Comparison of ENCODE assay signal across 1 cellular context in genomic region chr11:71268706-71269321, GRCh38.
TF ChIP-seq lines count a peak whose summit lies in the region.

No MANE protein-coding gene starts in this region.

TF ChIP-seq in HepG2, 621 proteins besides CTCF, POLR2A, EP300 and RAD21 (continued from another document and continues in another):
- TF ChIP-seq, protein P1, sequence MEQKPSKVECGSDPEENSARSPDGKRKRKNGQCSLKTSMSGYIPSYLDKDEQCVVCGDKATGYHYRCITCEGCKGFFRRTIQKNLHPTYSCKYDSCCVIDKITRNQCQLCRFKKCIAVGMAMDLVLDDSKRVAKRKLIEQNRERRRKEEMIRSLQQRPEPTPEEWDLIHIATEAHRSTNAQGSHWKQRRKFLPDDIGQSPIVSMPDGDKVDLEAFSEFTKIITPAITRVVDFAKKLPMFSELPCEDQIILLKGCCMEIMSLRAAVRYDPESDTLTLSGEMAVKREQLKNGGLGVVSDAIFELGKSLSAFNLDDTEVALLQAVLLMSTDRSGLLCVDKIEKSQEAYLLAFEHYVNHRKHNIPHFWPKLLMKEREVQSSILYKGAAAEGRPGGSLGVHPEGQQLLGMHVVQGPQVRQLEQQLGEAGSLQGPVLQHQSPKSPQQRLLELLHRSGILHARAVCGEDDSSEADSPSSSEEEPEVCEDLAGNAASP (CRISPR knock-in tag; IDR thresholded peaks at IDR 0.05; ENCODE audit: borderline replicate concordance), result peak; percentile 45; the same call in 1 of the 2 replicates
- TF ChIP-seq TBX2 (CRISPR knock-in tag; IDR thresholded peaks at IDR 0.05; ENCODE audit: borderline replicate concordance) (peak; percentile 76), POLR2AphosphoS2 (IDR thresholded peaks at IDR 0.05; ENCODE audit: low read depth, low read length) (no peak), NFE2 (CRISPR knock-in tag; IDR thresholded peaks at IDR 0.05) (no peak), ZNF407 (CRISPR knock-in tag; IDR thresholded peaks at IDR 0.05; ENCODE audit: not compliant biosample characterization) (no peak), RCOR2 (CRISPR knock-in tag; IDR thresholded peaks at IDR 0.05) (no peak), MED1 (CRISPR knock-in tag; IDR thresholded peaks at IDR 0.05) (peak; percentile 77), HMG20A (CRISPR knock-in tag; IDR thresholded peaks at IDR 0.05; ENCODE audit: borderline replicate concordance) (peak; percentile 52; the same call in 1 of the 2 replicates), ZNF30 (CRISPR knock-in tag; IDR thresholded peaks at IDR 0.05) (no peak), FOXC1 (CRISPR knock-in tag; IDR thresholded peaks at IDR 0.05; ENCODE audit: borderline replicate concordance) (0 out of 2 replicates have a peak, but pooled peaks have one; percentile 20), ZNF850 (CRISPR knock-in tag; conservative IDR thresholded peaks at IDR 0.05) (no peak), MIER2 (CRISPR knock-in tag; IDR thresholded peaks at IDR 0.05) (no peak), NFKBIZ (CRISPR knock-in tag; IDR thresholded peaks at IDR 0.05) (no peak), ZNF350 (CRISPR knock-in tag; IDR thresholded peaks at IDR 0.05; ENCODE audit: borderline replicate concordance, low read depth) (no peak), ELF4 (CRISPR knock-in tag; IDR thresholded peaks at IDR 0.05; ENCODE audit: borderline replicate concordance) (no peak), GLI4 (CRISPR knock-in tag; IDR thresholded peaks at IDR 0.05; ENCODE audit: borderline replicate concordance) (no peak), MEF2D (CRISPR knock-in tag; IDR thresholded peaks at IDR 0.05) (no peak), HES4 (CRISPR knock-in tag; IDR thresholded peaks at IDR 0.05; ENCODE audit: borderline replicate concordance) (no peak), E2F2 (CRISPR knock-in tag; IDR thresholded peaks at IDR 0.05; ENCODE audit: borderline replicate concordance) (no peak), SSRP1 (CRISPR knock-in tag; IDR thresholded peaks at IDR 0.05) (no peak), RNF2 (conservative IDR thresholded peaks at IDR 0.05; ENCODE audit: low read depth) (no peak; the same call in 1 of the 2 replicates), ZZZ3 (CRISPR knock-in tag; IDR thresholded peaks at IDR 0.05; ENCODE audit: borderline replicate concordance) (no peak), TIGD3 (CRISPR knock-in tag; IDR thresholded peaks at IDR 0.05; ENCODE audit: borderline replicate concordance) (no peak)
- TF ChIP-seq, protein P2, sequence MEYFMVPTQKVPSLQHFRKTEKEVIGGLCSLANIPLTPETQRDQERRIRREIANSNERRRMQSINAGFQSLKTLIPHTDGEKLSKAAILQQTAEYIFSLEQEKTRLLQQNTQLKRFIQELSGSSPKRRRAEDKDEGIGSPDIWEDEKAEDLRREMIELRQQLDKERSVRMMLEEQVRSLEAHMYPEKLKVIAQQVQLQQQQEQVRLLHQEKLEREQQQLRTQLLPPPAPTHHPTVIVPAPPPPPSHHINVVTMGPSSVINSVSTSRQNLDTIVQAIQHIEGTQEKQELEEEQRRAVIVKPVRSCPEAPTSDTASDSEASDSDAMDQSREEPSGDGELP (IDR thresholded peaks at IDR 0.05; ENCODE audit: borderline replicate concordance, low read depth), result no peak
- TF ChIP-seq, protein P3, sequence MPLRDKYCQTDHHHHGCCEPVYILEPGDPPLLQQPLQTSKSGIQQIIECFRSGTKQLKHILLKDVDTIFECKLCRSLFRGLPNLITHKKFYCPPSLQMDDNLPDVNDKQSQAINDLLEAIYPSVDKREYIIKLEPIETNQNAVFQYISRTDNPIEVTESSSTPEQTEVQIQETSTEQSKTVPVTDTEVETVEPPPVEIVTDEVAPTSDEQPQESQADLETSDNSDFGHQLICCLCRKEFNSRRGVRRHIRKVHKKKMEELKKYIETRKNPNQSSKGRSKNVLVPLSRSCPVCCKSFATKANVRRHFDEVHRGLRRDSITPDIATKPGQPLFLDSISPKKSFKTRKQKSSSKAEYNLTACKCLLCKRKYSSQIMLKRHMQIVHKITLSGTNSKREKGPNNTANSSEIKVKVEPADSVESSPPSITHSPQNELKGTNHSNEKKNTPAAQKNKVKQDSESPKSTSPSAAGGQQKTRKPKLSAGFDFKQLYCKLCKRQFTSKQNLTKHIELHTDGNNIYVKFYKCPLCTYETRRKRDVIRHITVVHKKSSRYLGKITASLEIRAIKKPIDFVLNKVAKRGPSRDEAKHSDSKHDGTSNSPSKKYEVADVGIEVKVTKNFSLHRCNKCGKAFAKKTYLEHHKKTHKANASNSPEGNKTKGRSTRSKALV (CRISPR knock-in tag; IDR thresholded peaks at IDR 0.05), result peak; percentile 50; the same call in 1 of the 2 replicates
- TF ChIP-seq, protein P4, sequence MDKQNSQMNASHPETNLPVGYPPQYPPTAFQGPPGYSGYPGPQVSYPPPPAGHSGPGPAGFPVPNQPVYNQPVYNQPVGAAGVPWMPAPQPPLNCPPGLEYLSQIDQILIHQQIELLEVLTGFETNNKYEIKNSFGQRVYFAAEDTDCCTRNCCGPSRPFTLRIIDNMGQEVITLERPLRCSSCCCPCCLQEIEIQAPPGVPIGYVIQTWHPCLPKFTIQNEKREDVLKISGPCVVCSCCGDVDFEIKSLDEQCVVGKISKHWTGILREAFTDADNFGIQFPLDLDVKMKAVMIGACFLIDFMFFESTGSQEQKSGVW (CRISPR knock-in tag; IDR thresholded peaks at IDR 0.05; ENCODE audit: borderline replicate concordance), result no peak
- TF ChIP-seq, protein P5, sequence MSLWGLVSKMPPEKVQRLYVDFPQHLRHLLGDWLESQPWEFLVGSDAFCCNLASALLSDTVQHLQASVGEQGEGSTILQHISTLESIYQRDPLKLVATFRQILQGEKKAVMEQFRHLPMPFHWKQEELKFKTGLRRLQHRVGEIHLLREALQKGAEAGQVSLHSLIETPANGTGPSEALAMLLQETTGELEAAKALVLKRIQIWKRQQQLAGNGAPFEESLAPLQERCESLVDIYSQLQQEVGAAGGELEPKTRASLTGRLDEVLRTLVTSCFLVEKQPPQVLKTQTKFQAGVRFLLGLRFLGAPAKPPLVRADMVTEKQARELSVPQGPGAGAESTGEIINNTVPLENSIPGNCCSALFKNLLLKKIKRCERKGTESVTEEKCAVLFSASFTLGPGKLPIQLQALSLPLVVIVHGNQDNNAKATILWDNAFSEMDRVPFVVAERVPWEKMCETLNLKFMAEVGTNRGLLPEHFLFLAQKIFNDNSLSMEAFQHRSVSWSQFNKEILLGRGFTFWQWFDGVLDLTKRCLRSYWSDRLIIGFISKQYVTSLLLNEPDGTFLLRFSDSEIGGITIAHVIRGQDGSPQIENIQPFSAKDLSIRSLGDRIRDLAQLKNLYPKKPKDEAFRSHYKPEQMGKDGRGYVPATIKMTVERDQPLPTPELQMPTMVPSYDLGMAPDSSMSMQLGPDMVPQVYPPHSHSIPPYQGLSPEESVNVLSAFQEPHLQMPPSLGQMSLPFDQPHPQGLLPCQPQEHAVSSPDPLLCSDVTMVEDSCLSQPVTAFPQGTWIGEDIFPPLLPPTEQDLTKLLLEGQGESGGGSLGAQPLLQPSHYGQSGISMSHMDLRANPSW (CRISPR knock-in tag; IDR thresholded peaks at IDR 0.05; ENCODE audit: borderline replicate concordance), result no peak
- TF ChIP-seq, protein P6, sequence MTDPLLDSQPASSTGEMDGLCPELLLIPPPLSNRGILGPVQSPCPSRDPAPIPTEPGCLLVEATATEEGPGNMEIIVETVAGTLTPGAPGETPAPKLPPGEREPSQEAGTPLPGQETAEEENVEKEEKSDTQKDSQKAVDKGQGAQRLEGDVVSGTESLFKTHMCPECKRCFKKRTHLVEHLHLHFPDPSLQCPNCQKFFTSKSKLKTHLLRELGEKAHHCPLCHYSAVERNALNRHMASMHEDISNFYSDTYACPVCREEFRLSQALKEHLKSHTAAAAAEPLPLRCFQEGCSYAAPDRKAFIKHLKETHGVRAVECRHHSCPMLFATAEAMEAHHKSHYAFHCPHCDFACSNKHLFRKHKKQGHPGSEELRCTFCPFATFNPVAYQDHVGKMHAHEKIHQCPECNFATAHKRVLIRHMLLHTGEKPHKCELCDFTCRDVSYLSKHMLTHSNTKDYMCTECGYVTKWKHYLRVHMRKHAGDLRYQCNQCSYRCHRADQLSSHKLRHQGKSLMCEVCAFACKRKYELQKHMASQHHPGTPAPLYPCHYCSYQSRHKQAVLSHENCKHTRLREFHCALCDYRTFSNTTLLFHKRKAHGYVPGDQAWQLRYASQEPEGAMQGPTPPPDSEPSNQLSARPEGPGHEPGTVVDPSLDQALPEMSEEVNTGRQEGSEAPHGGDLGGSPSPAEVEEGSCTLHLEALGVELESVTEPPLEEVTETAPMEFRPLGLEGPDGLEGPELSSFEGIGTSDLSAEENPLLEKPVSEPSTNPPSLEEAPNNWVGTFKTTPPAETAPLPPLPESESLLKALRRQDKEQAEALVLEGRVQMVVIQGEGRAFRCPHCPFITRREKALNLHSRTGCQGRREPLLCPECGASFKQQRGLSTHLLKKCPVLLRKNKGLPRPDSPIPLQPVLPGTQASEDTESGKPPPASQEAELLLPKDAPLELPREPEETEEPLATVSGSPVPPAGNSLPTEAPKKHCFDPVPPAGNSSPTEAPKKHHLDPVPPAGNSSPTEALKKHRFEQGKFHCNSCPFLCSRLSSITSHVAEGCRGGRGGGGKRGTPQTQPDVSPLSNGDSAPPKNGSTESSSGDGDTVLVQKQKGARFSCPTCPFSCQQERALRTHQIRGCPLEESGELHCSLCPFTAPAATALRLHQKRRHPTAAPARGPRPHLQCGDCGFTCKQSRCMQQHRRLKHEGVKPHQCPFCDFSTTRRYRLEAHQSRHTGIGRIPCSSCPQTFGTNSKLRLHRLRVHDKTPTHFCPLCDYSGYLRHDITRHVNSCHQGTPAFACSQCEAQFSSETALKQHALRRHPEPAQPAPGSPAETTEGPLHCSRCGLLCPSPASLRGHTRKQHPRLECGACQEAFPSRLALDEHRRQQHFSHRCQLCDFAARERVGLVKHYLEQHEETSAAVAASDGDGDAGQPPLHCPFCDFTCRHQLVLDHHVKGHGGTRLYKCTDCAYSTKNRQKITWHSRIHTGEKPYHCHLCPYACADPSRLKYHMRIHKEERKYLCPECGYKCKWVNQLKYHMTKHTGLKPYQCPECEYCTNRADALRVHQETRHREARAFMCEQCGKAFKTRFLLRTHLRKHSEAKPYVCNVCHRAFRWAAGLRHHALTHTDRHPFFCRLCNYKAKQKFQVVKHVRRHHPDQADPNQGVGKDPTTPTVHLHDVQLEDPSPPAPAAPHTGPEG (CRISPR knock-in tag; IDR thresholded peaks at IDR 0.05), result no peak
